Comparison of ENCODE assay signal across 29 cellular contexts in the genomic region with DNA sequence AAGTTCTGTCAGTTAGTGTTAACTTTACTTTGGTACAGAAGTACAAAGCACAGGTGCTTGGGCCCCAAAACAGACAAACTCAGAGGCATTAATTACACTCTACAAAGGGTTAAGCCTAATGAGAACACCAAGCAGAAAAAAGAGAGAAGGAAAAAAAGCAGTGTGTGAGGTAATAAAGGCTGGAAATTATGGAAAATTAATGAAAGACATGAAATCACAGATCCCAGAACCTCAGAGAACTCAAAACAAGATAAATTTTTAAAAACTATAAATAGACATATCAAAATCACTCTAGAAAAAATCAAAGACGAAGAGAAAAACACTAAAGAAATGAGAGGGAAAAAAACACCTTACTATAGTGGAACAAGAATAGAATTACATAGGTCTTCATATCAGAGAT.
"Had no signal": no experiment of that assay in that cellular context is flagged by ENCODE, and none has a peak within 500 bp of the region (broad histone marks: within the 10 kb centered on the region; RNA-seq: fewer than 3 reads in every experiment).

No MANE protein-coding gene starts in this region.

- DNase-seq: activated effector memory CD4-positive, alpha-beta T cell treated with anti-CD3 and anti-CD28 coated beads, Interleukin-2, amount 50 U/mL, for 16 hours; activated effector memory CD4-positive, alpha-beta T cell treated with Interleukin-2 at 50 U/mL for 16 hours; activated gamma-delta T cell; activated gamma-delta T cell treated with Interleukin-2 at 50 U/mL for 16 hours; activated naive CD4-positive, alpha-beta T cell; activated naive CD4-positive, alpha-beta T cell treated with anti-CD3 and anti-CD28 coated beads for 36 hours; activated naive CD4-positive, alpha-beta T cell treated with anti-CD3 and anti-CD28 coated beads, Interleukin-2, amount 10 ng/mL, durations not matched to agents 7 days and 5 days; activated naive CD4-positive, alpha-beta T cell treated with anti-CD3 and anti-CD28 coated beads, Interleukin-2, amount 50 U/mL, for 16 hours; activated naive CD4-positive, alpha-beta T cell treated with Interleukin-2 at 50 U/mL for 16 hours; activated naive CD8-positive, alpha-beta T cell treated with anti-CD3 and anti-CD28 coated beads for 36 hours; activated naive CD8-positive, alpha-beta T cell treated with anti-CD3 and anti-CD28 coated beads, Interleukin-2, amount 10 ng/mL, durations not matched to agents 7 days and 5 days; activated naive CD8-positive, alpha-beta T cell treated with anti-CD3 and anti-CD28 coated beads, Interleukin-2, amount 50 U/mL, for 24 hours; activated T-cell treated with anti-CD3 and anti-CD28 coated beads, Interleukin-2, amount 50 U/mL, for 24 hours; activated T-cell treated with anti-CD3 and anti-CD28 coated beads, Interleukin-2, amount 50 U/mL, for 4 hours; activated T-cell treated with anti-CD3 and anti-CD28 coated beads, Interleukin-2, amount 50 U/mL, for 48 hours; activated T-cell treated with anti-CD3 and anti-CD28 coated beads, Interleukin-2, amount 50 U/mL, for 72 hours; adrenal gland; amniotic stem cell; amygdala; anterior cingulate cortex; aorta; body of pancreas; brain microvascular endothelial cell; caudate nucleus; central memory CD4-positive, alpha-beta T cell; cerebellar nuclear complex had no signal

- H3K4me1 ChIP-seq: adrenal gland, ascending aorta, body of pancreas, breast epithelium had no signal

- H3K27ac ChIP-seq: adrenal gland, ascending aorta, body of pancreas, brain microvascular endothelial cell, breast epithelium, cardiac muscle cell had no signal

- H3K4me3 ChIP-seq: adrenal gland, ascending aorta, body of pancreas, breast epithelium, cardiac muscle cell had no signal

- H3K36me3 ChIP-seq: adrenal gland, ascending aorta, brain microvascular endothelial cell, breast epithelium, cardiac muscle cell had no signal

- H3K9me3 ChIP-seq: adrenal gland had no signal
